In genomic region chr7:47945261-47946015, GRCh38 we compare ENCODE assay signal across 8 cellular contexts. TPM values are rescaled to one million over a fixed set of nuclear protein-coding genes. Genes with fewer than 3 reads are reported as not detected.
DNase-seq lines count a peak whose midpoint lies in the region; ATAC-seq and TF ChIP-seq lines count a peak whose summit lies in the region.

No MANE protein-coding gene starts in this region.

- peaks cover 7% of the 10 kb centered on the region for H3K4me1 Mint-ChIP-seq in activated CD8-positive, alpha-beta memory T cell treated with anti-CD3 and anti-CD28 coated beads, Interleukin-2, amount 10 ng/mL, durations not matched to agents 7 days and 5 days
- H3K4me1 Mint-ChIP-seq in nephron progenitor cell, result peaks cover 58% of the 10 kb centered on the region

- CTCF ChIA-PET in activated CD8-positive, alpha-beta memory T cell treated with anti-CD3 and anti-CD28 coated beads, Interleukin-2, amount 10 ng/mL, durations not matched to agents 7 days and 5 days (lab: Charles Lee), result interaction anchor here (0.8 to 3.6 kb wide), 33 partner anchors 9 to 353 kb away, joined by 3 to 54 read pairs (median 5); no protein-coding TSS in a partner anchor

- peak; percentile 57 for ATAC-seq in HG02884 (IDR thresholded peaks at IDR 0.05; ENCODE audit: unreplicated experiment)
- ATAC-seq in activated CD8-positive, alpha-beta memory T cell treated with anti-CD3 and anti-CD28 coated beads, Interleukin-2, amount 10 ng/mL, durations not matched to agents 7 days and 5 days, result peak; percentile 83
- peak; percentile 44 for ATAC-seq in stimulated activated naive CD8-positive, alpha-beta T cell treated with anti-CD3 and anti-CD28 coated beads, Interleukin-15, Interleukin-2, amounts not matched to agents 100 U/mL and 50 U/mL, for 24 hours

- DNase-seq in DMS 273 (lab: John Stamatoyannopoulos, UW; ENCODE audit: unreplicated experiment) (peak; percentile 89), DMS 273 treated with DMSO at 0.1 percent for 48 hours (lab: John Stamatoyannopoulos, UW) (no peak), NCI-H774 (lab: John Stamatoyannopoulos, UW) (peak; percentile 43), epithelial cell of esophagus (ENCODE audit: low read depth) (peak; percentile 65), nephron progenitor cell (peak; percentile 84)
- DNase-seq in activated CD8-positive, alpha-beta memory T cell treated with anti-CD3 and anti-CD28 coated beads, Interleukin-2, amount 10 ng/mL, durations not matched to agents 7 days and 5 days, result peak; percentile 82
- peak; percentile 82 for DNase-seq in stimulated activated naive CD8-positive, alpha-beta T cell treated with anti-CD3 and anti-CD28 coated beads, Interleukin-15, Interleukin-2, amounts not matched to agents 100 U/mL and 50 U/mL, for 24 hours

- no peak overlapping the region for H3K4me3 ChIP-seq in epithelial cell of esophagus (ENCODE audit: low read length)

- no peaks in the 10 kb centered on the region for H3K9me3 Mint-ChIP-seq in activated CD8-positive, alpha-beta memory T cell treated with anti-CD3 and anti-CD28 coated beads, Interleukin-2, amount 10 ng/mL, durations not matched to agents 7 days and 5 days (ENCODE audit: low read depth)
- no peaks in the 10 kb centered on the region for H3K9me3 Mint-ChIP-seq in nephron progenitor cell

- no peaks in the 10 kb centered on the region for H3K36me3 Mint-ChIP-seq in activated CD8-positive, alpha-beta memory T cell treated with anti-CD3 and anti-CD28 coated beads, Interleukin-2, amount 10 ng/mL, durations not matched to agents 7 days and 5 days
- H3K36me3 Mint-ChIP-seq in nephron progenitor cell (ENCODE audit: low read depth), result no peaks in the 10 kb centered on the region

- no peak overlapping the region for H3K4me3 Mint-ChIP-seq in activated CD8-positive, alpha-beta memory T cell treated with anti-CD3 and anti-CD28 coated beads, Interleukin-2, amount 10 ng/mL, durations not matched to agents 7 days and 5 days
- H3K4me3 Mint-ChIP-seq in nephron progenitor cell, result no peak overlapping the region

- no peaks in the 10 kb centered on the region for H3K27me3 Mint-ChIP-seq in activated CD8-positive, alpha-beta memory T cell treated with anti-CD3 and anti-CD28 coated beads, Interleukin-2, amount 10 ng/mL, durations not matched to agents 7 days and 5 days
- peaks cover 16% of the 10 kb centered on the region for H3K27me3 Mint-ChIP-seq in nephron progenitor cell (ENCODE audit: low read depth, poor library complexity)

- TF ChIP-seq CTCF in epithelial cell of esophagus (IDR thresholded peaks at IDR 0.05; ENCODE audit: insufficient read depth, low read depth, low read length, missing control alignments) (peak; percentile 78), nephron progenitor cell (IDR thresholded peaks at IDR 0.05) (peak; percentile 87)

- no peak overlapping the region for H3K27ac Mint-ChIP-seq in activated CD8-positive, alpha-beta memory T cell treated with anti-CD3 and anti-CD28 coated beads, Interleukin-2, amount 10 ng/mL, durations not matched to agents 7 days and 5 days
- no peak overlapping the region for H3K27ac Mint-ChIP-seq in nephron progenitor cell

RNA-seq across cellular contexts. Expression of gene PKD1L1, which starts 2.8 kb away (rescaled TPM):
- under 1 TPM; 0.06 to 0.19 TPM for total RNA-seq in activated CD8-positive, alpha-beta memory T cell treated with anti-CD3 and anti-CD28 coated beads, Interleukin-2, amount 10 ng/mL, durations not matched to agents 7 days and 5 days

RNA-seq across cellular contexts. Expression of gene HUS1, which starts 34.0 kb away (rescaled TPM):
- 10 to 100 TPM; 27.0 to 30.8 TPM for total RNA-seq in activated CD8-positive, alpha-beta memory T cell treated with anti-CD3 and anti-CD28 coated beads, Interleukin-2, amount 10 ng/mL, durations not matched to agents 7 days and 5 days
